In genomic region chr2:145874466-145874865, GRCh38 we compare ENCODE assay signal across 16 cellular contexts.
A peak's percentile ranks its signal among the peaks of the same experiment; 100 is the strongest.
DNase-seq lines count a peak whose midpoint lies in the region; ATAC-seq and TF ChIP-seq lines count a peak whose summit lies in the region.
"Had no signal": no experiment of that assay in that cellular context is flagged by ENCODE, and none has a peak within 500 bp of the region (broad histone marks: within the 10 kb centered on the region; RNA-seq: fewer than 3 reads in every experiment).

No MANE protein-coding gene starts in this region.

- H3K79me2 ChIP-seq in GM23248 (ENCODE audit: insufficient read depth) = no peaks in the 10 kb centered on the region

- DNase-seq in GM23248 (peak; percentile 86), SJCRH30 (peak; percentile 8 to 38), fibroblast of pulmonary artery (ENCODE audit: low read depth) (peak; percentile 62), prostate gland (ENCODE audit: low spot score) (peak; percentile 24), NCI-H2081 treated with DMSO at 0.1 percent for 48 hours (lab: John Stamatoyannopoulos, UW) (no peak), NCI-H2029 treated with DMSO at 0.1 percent for 48 hours (lab: John Stamatoyannopoulos, UW) (no peak), GM13976 (ENCODE audit: low spot score) (no peak)
- DNase-seq: Calu3; effector CD4-positive, alpha-beta T cell; hippocampal formation; NCI-H2029; PC-9; T-helper 9 cell had no signal

- TF ChIP-seq POLR2A in prostate gland (IDR thresholded peaks at IDR 0.05) = no peak

- intact Hi-C loops in prostate gland (cut with DNase I) = no loop called here

- 6% methylated on average over 1 of the region's 1 CpG for WGBS in GM23248 (ENCODE audit: low coverage in 1 of 2, low lambda C conversion rate in 2 of 2, missing lambda C conversion rate in 2 of 2), 2 experiments
- 51% methylated on average over 1 of the region's 1 CpG for WGBS in prostate gland

- peaks cover 3% of the 10 kb centered on the region for H3K4me1 ChIP-seq in GM23248 (ENCODE audit: insufficient read depth)
- peaks cover 8% of the 10 kb centered on the region for H3K4me1 ChIP-seq in SJCRH30
- H3K4me1 ChIP-seq in prostate gland (replicated peaks) = no peaks in the 10 kb centered on the region

- in situ Hi-C loops in GM23248 (cut with MboI) = no loop called here
- in situ Hi-C loops in GM13976 (cut with MboI; ENCODE audit: low sequenced_read_pairs, unreplicated experiment) = no loop called here

- H3K36me3 ChIP-seq in GM23248 (ENCODE audit: low read depth) (no peaks in the 10 kb centered on the region), SJCRH30 (no peaks in the 10 kb centered on the region), prostate gland (no peaks in the 10 kb centered on the region)
- H3K36me3 ChIP-seq: thoracic aorta had no signal

- no peak for ATAC-seq in HG02938 (IDR thresholded peaks at IDR 0.05; ENCODE audit: unreplicated experiment)
- ATAC-seq: activated naive CD4-positive, alpha-beta T cell treated with anti-CD3 and anti-CD28 coated beads, Interleukin-2, amount 50 U/mL, for 72 hours had no signal

- no peaks in the 10 kb centered on the region for H3K9me2 ChIP-seq in GM23248 (ENCODE audit: insufficient read depth)

- no peaks in the 10 kb centered on the region for H4K20me1 ChIP-seq in GM23248 (ENCODE audit: insufficient read depth)

- H3K27me3 ChIP-seq in GM23248 (replicated peaks; ENCODE audit: insufficient read depth) = no peaks in the 10 kb centered on the region
- no peaks in the 10 kb centered on the region for H3K27me3 ChIP-seq in SJCRH30
- H3K27me3 ChIP-seq in prostate gland (replicated peaks; ENCODE audit: insufficient read depth) = no peaks in the 10 kb centered on the region

- H3K9me3 ChIP-seq in GM23248 (ENCODE audit: low read depth) = no peaks in the 10 kb centered on the region
- peaks cover 7% of the 10 kb centered on the region; the same call in 1 of the 2 replicates for H3K9me3 ChIP-seq in SJCRH30 (replicated peaks)
- H3K9me3 ChIP-seq in prostate gland = no peaks in the 10 kb centered on the region
- H3K9me3 ChIP-seq: thoracic aorta had no signal

- H3K27ac ChIP-seq in GM23248 = no peak overlapping the region
- H3K27ac ChIP-seq in SJCRH30 = no peak overlapping the region
- no peak overlapping the region for H3K27ac ChIP-seq in prostate gland
- H3K27ac ChIP-seq: PC-9, thoracic aorta had no signal

- H3K4me3 ChIP-seq in GM23248 = no peak overlapping the region
- H3K4me3 ChIP-seq in SJCRH30 = no peak overlapping the region
- H3K4me3 ChIP-seq in fibroblast of pulmonary artery (replicated peaks; ENCODE audit: low read depth, low read length) = no peak overlapping the region
- no peak overlapping the region for H3K4me3 ChIP-seq in prostate gland
- H3K4me3 ChIP-seq: PC-9, thoracic aorta had no signal

- peaks cover 9% of the 10 kb centered on the region; the same call in 1 of the 2 replicates for H3F3A ChIP-seq in GM23248 (ENCODE audit: insufficient read depth)

- H3K9ac ChIP-seq in GM23248 = no peak overlapping the region

- H3K4me2 ChIP-seq in GM23248 (ENCODE audit: unreplicated experiment) = no peak overlapping the region
- H3K4me2 ChIP-seq: PC-9 had no signal

- H2AFZ ChIP-seq in GM23248 = no peak overlapping the region

- no peak for TF ChIP-seq CTCF in fibroblast of pulmonary artery (IDR thresholded peaks at IDR 0.05; ENCODE audit: low read length, missing control alignments)
- no peak for TF ChIP-seq CTCF in prostate gland (IDR thresholded peaks at IDR 0.05)
- TF ChIP-seq CTCF in GM13976 (IDR thresholded peaks at IDR 0.05; ENCODE audit: borderline replicate concordance, control extremely low read depth, extremely low read depth, insufficient read depth, missing control alignments) = no peak

Comparison
In these comparisons a context has a peak if more than half of its experiments do, and no peak if none do; other contexts are left out.
1. DNase-seq: peak in GM23248 (single experiment), SJCRH30 (2 of 2), fibroblast of pulmonary artery (single experiment) and prostate gland (single experiment); none in NCI-H2081 treated with DMSO at 0.1 percent for 48 hours (single experiment), NCI-H2029 treated with DMSO at 0.1 percent for 48 hours (single experiment) and GM13976 (single experiment).